In the genomic region with DNA sequence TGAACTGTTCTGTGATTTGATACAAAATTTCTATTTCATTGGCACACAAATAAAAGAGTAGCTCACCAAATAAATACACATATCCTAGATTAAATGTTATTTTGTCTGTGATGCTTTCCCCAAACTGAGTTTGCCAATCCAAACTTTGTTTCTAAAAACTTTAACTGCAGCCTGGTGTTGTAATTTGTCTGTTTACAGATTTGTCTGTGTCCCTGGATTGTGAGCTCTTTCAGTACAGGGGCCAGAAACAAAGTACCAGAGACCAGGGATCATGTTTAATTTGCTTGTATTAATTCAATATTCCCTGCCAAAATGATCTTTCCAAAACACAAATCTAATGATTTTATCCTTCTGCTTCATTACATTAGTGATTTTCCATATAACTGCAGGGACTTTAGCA, we compare ENCODE assay signal across 25 cellular contexts.
"Had no signal": no experiment of that assay in that cellular context is flagged by ENCODE, and none has a peak within 500 bp of the region (broad histone marks: within the 10 kb centered on the region; RNA-seq: fewer than 3 reads in every experiment).

No MANE protein-coding gene starts in this region.

- H3K27me3 Mint-ChIP-seq: activated B cell treated with CpG ODN at 0.5 μM for 24 hours; activated CD4-positive, alpha-beta T cell treated with anti-CD3 and anti-CD28 coated beads, Interleukin-2, amount 10 ng/mL, durations not matched to agents 24 days and 14 days; activated CD8-positive, alpha-beta memory T cell treated with anti-CD3 and anti-CD28 coated beads, Interleukin-2, amount 10 ng/mL, durations not matched to agents 7 days and 5 days; activated naive CD8-positive, alpha-beta T cell treated with anti-CD3 and anti-CD28 coated beads, Interleukin-2, amount 50 U/mL, for 24 hours; activated T-cell treated with anti-CD3 and anti-CD28 coated beads, Interleukin-2, amount 50 U/mL, for 24 hours; T-cell had no signal

- H3K4me3 Mint-ChIP-seq: activated B cell treated with CpG ODN at 0.5 μM for 24 hours; activated CD4-positive, alpha-beta T cell treated with anti-CD3 and anti-CD28 coated beads, Interleukin-2, amount 10 ng/mL, durations not matched to agents 24 days and 14 days; activated CD8-positive, alpha-beta memory T cell treated with anti-CD3 and anti-CD28 coated beads, Interleukin-2, amount 10 ng/mL, durations not matched to agents 7 days and 5 days; activated naive CD8-positive, alpha-beta T cell treated with anti-CD3 and anti-CD28 coated beads, Interleukin-2, amount 50 U/mL, for 24 hours; activated T-cell treated with anti-CD3 and anti-CD28 coated beads, Interleukin-2, amount 50 U/mL, for 24 hours; activated T-helper 1 cell treated with anti-CD3 and anti-CD28 coated beads, Interleukin-12 subunit alpha, Interleukin-12 subunit beta, Interleukin-2, Interleukin-4 antibody, amounts not matched to agents 30 ng/mL and 10 ng/mL and 1 ng/mL, durations not matched to agents 14 hours and 24 hours and 36 hours; brain; T-cell had no signal

- H3K9me3 Mint-ChIP-seq: activated B cell treated with CpG ODN at 0.5 μM for 24 hours; activated CD4-positive, alpha-beta T cell treated with anti-CD3 and anti-CD28 coated beads, Interleukin-2, amount 10 ng/mL, durations not matched to agents 24 days and 14 days; activated naive CD4-positive, alpha-beta T cell treated with anti-CD3 and anti-CD28 coated beads, Interleukin-2, amount 50 U/mL, for 72 hours; activated naive CD8-positive, alpha-beta T cell treated with anti-CD3 and anti-CD28 coated beads, Interleukin-2, amount 50 U/mL, for 24 hours; activated T-cell treated with anti-CD3 and anti-CD28 coated beads, Interleukin-2, amount 50 U/mL, for 24 hours; activated T-helper 1 cell treated with anti-CD3 and anti-CD28 coated beads, Interleukin-12 subunit alpha, Interleukin-12 subunit beta, Interleukin-2, Interleukin-4 antibody, amounts not matched to agents 30 ng/mL and 10 ng/mL and 1 ng/mL, durations not matched to agents 14 hours and 24 hours and 36 hours; T-cell had no signal

- ATAC-seq: activated CD8-positive, alpha-beta memory T cell treated with anti-CD3 and anti-CD28 coated beads, Interleukin-2, amount 10 ng/mL, durations not matched to agents 7 days and 5 days; activated naive CD4-positive, alpha-beta T cell treated with anti-CD3 and anti-CD28 coated beads, Interleukin-2, amount 50 U/mL, for 72 hours; activated naive CD8-positive, alpha-beta T cell treated with anti-CD3 and anti-CD28 coated beads, Interleukin-2, amount 50 U/mL, for 24 hours; PC-3; T-cell had no signal

- H3K27ac Mint-ChIP-seq: activated B cell treated with CpG ODN at 0.5 μM for 24 hours; activated CD4-positive, alpha-beta T cell treated with anti-CD3 and anti-CD28 coated beads, Interleukin-2, amount 10 ng/mL, durations not matched to agents 24 days and 14 days; activated CD8-positive, alpha-beta memory T cell treated with anti-CD3 and anti-CD28 coated beads, Interleukin-2, amount 10 ng/mL, durations not matched to agents 7 days and 5 days; activated naive CD4-positive, alpha-beta T cell treated with anti-CD3 and anti-CD28 coated beads, Interleukin-2, amount 50 U/mL, for 72 hours; activated naive CD8-positive, alpha-beta T cell treated with anti-CD3 and anti-CD28 coated beads, Interleukin-2, amount 50 U/mL, for 24 hours; activated T-cell treated with anti-CD3 and anti-CD28 coated beads, Interleukin-2, amount 50 U/mL, for 24 hours; activated T-helper 1 cell treated with anti-CD3 and anti-CD28 coated beads, Interleukin-12 subunit alpha, Interleukin-12 subunit beta, Interleukin-2, Interleukin-4 antibody, amounts not matched to agents 30 ng/mL and 10 ng/mL and 1 ng/mL, durations not matched to agents 14 hours and 24 hours and 36 hours; brain; T-cell had no signal

- H3K4me1 Mint-ChIP-seq: activated B cell treated with CpG ODN at 0.5 μM for 24 hours; activated CD4-positive, alpha-beta T cell treated with anti-CD3 and anti-CD28 coated beads, Interleukin-2, amount 10 ng/mL, durations not matched to agents 24 days and 14 days; activated CD8-positive, alpha-beta memory T cell treated with anti-CD3 and anti-CD28 coated beads, Interleukin-2, amount 10 ng/mL, durations not matched to agents 7 days and 5 days; activated naive CD8-positive, alpha-beta T cell treated with anti-CD3 and anti-CD28 coated beads, Interleukin-2, amount 50 U/mL, for 24 hours; T-cell had no signal

- DNase-seq: activated B cell treated with CpG ODN at 0.5 μM for 24 hours; activated CD4-positive, alpha-beta T cell treated with anti-CD3 and anti-CD28 coated beads for 1 hour; activated CD4-positive, alpha-beta T cell treated with anti-CD3 and anti-CD28 coated beads, Interleukin-2, amount 10 ng/mL, durations not matched to agents 24 days and 14 days; activated CD4-positive, alpha-beta T cell treated with anti-CD3 and anti-CD28 coated beads, Interleukin-2, amount 50 U/mL, for 48 hours; activated CD8-positive, alpha-beta memory T cell treated with anti-CD3 and anti-CD28 coated beads, Interleukin-2, amount 10 ng/mL, durations not matched to agents 7 days and 5 days; activated effector memory CD4-positive, alpha-beta T cell treated with Interleukin-2 at 50 U/mL for 16 hours; activated naive CD4-positive, alpha-beta T cell; activated naive CD8-positive, alpha-beta T cell treated with anti-CD3 and anti-CD28 coated beads, Interleukin-2, amount 50 U/mL, for 24 hours; activated T-cell treated with anti-CD3 and anti-CD28 coated beads, Interleukin-2, amount 50 U/mL, for 24 hours; amygdala; MM.1S; NCI-H1105; NCI-H1436; NCI-H1694 treated with DMSO at 0.1 percent for 48 hours; NCI-H2029 treated with DMSO at 0.1 percent for 48 hours; NCI-H446; NCI-H524; PC-3; SHP77 treated with DMSO at 0.1 percent for 48 hours; T-cell; T-helper 2 cell; T1000 had no signal

- H3K36me3 Mint-ChIP-seq: activated CD8-positive, alpha-beta memory T cell treated with anti-CD3 and anti-CD28 coated beads, Interleukin-2, amount 10 ng/mL, durations not matched to agents 7 days and 5 days; activated naive CD4-positive, alpha-beta T cell treated with anti-CD3 and anti-CD28 coated beads, Interleukin-2, amount 50 U/mL, for 72 hours; brain; T-cell had no signal
